In the genomic region with DNA sequence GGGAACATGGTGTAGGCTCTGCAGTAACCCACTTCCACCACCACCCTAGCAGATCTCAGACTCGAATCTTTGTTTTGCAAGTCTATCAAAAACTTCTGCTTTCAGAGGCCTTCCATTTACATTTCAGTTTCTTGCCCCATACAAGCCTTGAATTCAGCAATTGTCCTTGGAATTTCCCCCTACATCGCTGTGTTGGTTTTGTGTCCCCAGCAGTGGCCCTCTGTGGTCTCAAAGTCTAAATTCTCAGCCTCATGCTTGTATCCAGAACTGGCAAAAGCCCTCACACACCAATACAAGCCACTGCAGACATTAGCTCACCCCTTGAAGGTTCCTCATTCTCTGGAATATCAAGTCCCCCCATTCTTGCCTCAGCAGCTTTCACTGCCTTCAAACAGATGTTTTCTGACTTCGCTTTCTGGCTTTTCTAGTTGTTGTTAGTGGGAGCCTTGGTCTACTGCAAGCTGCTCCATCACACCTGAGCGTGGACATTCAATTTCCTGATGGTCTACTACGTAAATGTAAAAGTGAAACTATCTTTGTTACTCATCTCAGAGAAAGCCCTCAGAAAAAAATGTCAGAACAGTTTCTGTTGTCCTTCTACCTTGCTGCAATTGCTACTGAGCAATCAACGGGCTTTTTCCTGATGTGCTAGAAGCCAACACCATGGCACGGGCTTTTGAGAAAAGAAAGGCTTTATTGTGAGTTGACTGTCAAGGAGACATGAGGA, we compare ENCODE assay signal across 8 cellular contexts. TPM values are rescaled to one million over a fixed set of nuclear protein-coding genes. Genes with fewer than 3 reads are reported as not detected.
A peak's percentile ranks its signal among the peaks of the same experiment; 100 is the strongest.
DNase-seq lines count a peak whose midpoint lies in the region; ATAC-seq and TF ChIP-seq lines count a peak whose summit lies in the region.

No MANE protein-coding gene starts in this region.

- TF ChIP-seq POLR2A in ovary (IDR thresholded peaks at IDR 0.05) = no peak

- H3K36me3 ChIP-seq in CD4-positive, alpha-beta memory T cell (ENCODE audit: insufficient read depth, low read length) = no peaks in the 10 kb centered on the region
- H3K36me3 ChIP-seq in colonic mucosa = no peaks in the 10 kb centered on the region
- H3K36me3 ChIP-seq in ovary = no peaks in the 10 kb centered on the region

- H3K9me3 ChIP-seq in CD4-positive, alpha-beta memory T cell (ENCODE audit: control insufficient read depth in 1 of 2, low read length in 2 of 2) = no peaks in the 10 kb centered on the region
- H3K9me3 ChIP-seq in colonic mucosa (no peaks in the 10 kb centered on the region), ovary (no peaks in the 10 kb centered on the region)

- no peak for TF ChIP-seq EP300 in ovary (IDR thresholded peaks at IDR 0.05)

- H3K4me1 Mint-ChIP-seq in CD4-positive, alpha-beta memory T cell = peaks cover 18 to 33% (median 23%) of the 10 kb centered on the region in 4 donors

- ATAC-seq in GM19455 (IDR thresholded peaks at IDR 0.05; ENCODE audit: unreplicated experiment) = peak; percentile 50
- ATAC-seq in HG03571 (IDR thresholded peaks at IDR 0.05; ENCODE audit: unreplicated experiment) = peak; percentile 36
- ATAC-seq in HG02973 (IDR thresholded peaks at IDR 0.05; ENCODE audit: unreplicated experiment) = no peak

- peak overlapping the region; percentile 87 to 97 (median 93) for H3K27ac Mint-ChIP-seq in CD4-positive, alpha-beta memory T cell

- H3K4me1 ChIP-seq in CD4-positive, alpha-beta memory T cell (ENCODE audit: insufficient read depth, low read length) = peaks cover 28% of the 10 kb centered on the region
- peaks cover 5% of the 10 kb centered on the region for H3K4me1 ChIP-seq in colonic mucosa
- H3K4me1 ChIP-seq in ovary (ENCODE audit: insufficient read depth) = peaks cover 3% of the 10 kb centered on the region

- no peak overlapping the region for H3K9ac ChIP-seq in colonic mucosa (ENCODE audit: low read depth in 2 of 2, low read length in 2 of 2)

- H3K36me3 Mint-ChIP-seq in CD4-positive, alpha-beta memory T cell = peaks cover 8 to 18% of the 10 kb centered on the region in 2 donors

- 69 to 73% (median 72%) methylated on average over 7 of the region's 7 CpGs for WGBS in ovary, 3 donors

- H3K9me3 Mint-ChIP-seq in CD4-positive, alpha-beta memory T cell = peaks cover 0 to 5% (median 3%) of the 10 kb centered on the region in 8 donors

- no peaks in the 10 kb centered on the region for H3K27me3 Mint-ChIP-seq in CD4-positive, alpha-beta memory T cell

- peak in 4 of 5 donors; percentile 26 to 40 (median 38) for DNase-seq in CD4-positive, alpha-beta memory T cell
- DNase-seq in colonic mucosa (no peak), ovary (no peak), NCI-H748 (lab: John Stamatoyannopoulos, UW; ENCODE audit: unreplicated experiment) (no peak), NCI-H526 treated with DMSO at 0.1 percent for 48 hours (lab: John Stamatoyannopoulos, UW) (no peak)

- intact Hi-C loops in CD4-positive, alpha-beta memory T cell (cut with micrococcal nuclease) = loop anchor here (2.0 to 10.0 kb wide), 2 partner anchors 325 to 537 kb away; a partner anchor contains a TSS
- intact Hi-C loops in colonic mucosa (cut with DNase I) (no loop called here), ovary (cut with DNase I) (no loop called here)

- no peaks in the 10 kb centered on the region for H3K27me3 ChIP-seq in CD4-positive, alpha-beta memory T cell (ENCODE audit: insufficient read depth, low read length)
- H3K27me3 ChIP-seq in colonic mucosa = no peaks in the 10 kb centered on the region
- H3K27me3 ChIP-seq in ovary = no peaks in the 10 kb centered on the region

- peak overlapping the region; percentile 15 to 89 (median 82) for H3K4me3 Mint-ChIP-seq in CD4-positive, alpha-beta memory T cell

- H3K27ac ChIP-seq in CD4-positive, alpha-beta memory T cell (ENCODE audit: low read depth, low read length) = peak overlapping the region; percentile 24
- peak overlapping the region; percentile 21 for H3K27ac ChIP-seq in colonic mucosa
- H3K27ac ChIP-seq in ovary = no peak overlapping the region

- CTCF ChIA-PET in CD4-positive, alpha-beta memory T cell (lab: Charles Lee; ENCODE audit: partially characterized antibody) = interaction anchor here (1.0 to 6.4 kb wide), 4 partner anchors 13 to 108 kb away, joined by 3 to 52 read pairs (median 17); no protein-coding TSS in a partner anchor

- POLR2A ChIA-PET in CD4-positive, alpha-beta memory T cell (lab: Charles Lee; ENCODE audit: partially characterized antibody) = interaction anchor here (1.2 to 4.4 kb wide), 3 partner anchors 12 to 113 kb away, joined by 3 to 49 read pairs (median 6); a partner anchor contains a TSS

- H3K4me3 ChIP-seq in CD4-positive, alpha-beta memory T cell (ENCODE audit: low read length in 2 of 2) = no peak overlapping the region
- H3K4me3 ChIP-seq in colonic mucosa (no peak overlapping the region), ovary (no peak overlapping the region)

- TF ChIP-seq CTCF in colonic mucosa (IDR thresholded peaks at IDR 0.05) (no peak), ovary (IDR thresholded peaks at IDR 0.05) (no peak)

RNA-seq across cellular contexts. Expression of a gene that starts 1.8 kb away (rescaled TPM):
- 100 to 1,000 TPM; 116 to 119 TPM for total RNA-seq in CD4-positive, alpha-beta memory T cell
- 10 to 100 TPM; 50.1 to 77.0 TPM for polyA plus RNA-seq in CD4-positive, alpha-beta memory T cell
- total RNA-seq in colonic mucosa = 10 to 100 TPM; 42.3 to 55.2 TPM
- total RNA-seq in ovary = 10 to 100 TPM; 38.6 to 57.3 (median 45.6) TPM
- polyA plus RNA-seq in ovary = 100 to 1,000 TPM in 1 of 2 donors, 10 to 100 TPM in 1; 33.8 to 162 TPM

Comparison
In these comparisons a context has a peak if more than half of its experiments do, and no peak if none do; other contexts are left out.
1. DNase-seq: peak in CD4-positive, alpha-beta memory T cell (4 of 5); none in colonic mucosa (single experiment), ovary (0 of 5), NCI-H748 (single experiment) and NCI-H526 treated with DMSO at 0.1 percent for 48 hours (single experiment).
2. H3K27ac ChIP-seq: peak in CD4-positive, alpha-beta memory T cell (single experiment) and colonic mucosa (single experiment); none in ovary (0 of 2).